ENCODE assay signal across 1 cellular context in genomic region chr2:161362568-161363166, GRCh38.
TF ChIP-seq lines count a peak whose summit lies in the region.

No MANE protein-coding gene starts in this region.

TF ChIP-seq in K562, 482 proteins besides CTCF, POLR2A, EP300 and RAD21 (continued from another document):
- TF ChIP-seq CBX3 (IDR thresholded peaks at IDR 0.05; ENCODE audit: borderline replicate concordance in 1 of 2, low read length in 2 of 2): peak in 1 of 2 experiments; percentile 78; a peak in 2 of 3 replicates
- no peak for TF ChIP-seq SETDB1 (IDR thresholded peaks at IDR 0.05; ENCODE audit: low read length)
- TF ChIP-seq NFE2L1 (tag; IDR thresholded peaks at IDR 0.05; ENCODE audit: borderline replicate concordance, low read depth): no peak
